In the genomic region with DNA sequence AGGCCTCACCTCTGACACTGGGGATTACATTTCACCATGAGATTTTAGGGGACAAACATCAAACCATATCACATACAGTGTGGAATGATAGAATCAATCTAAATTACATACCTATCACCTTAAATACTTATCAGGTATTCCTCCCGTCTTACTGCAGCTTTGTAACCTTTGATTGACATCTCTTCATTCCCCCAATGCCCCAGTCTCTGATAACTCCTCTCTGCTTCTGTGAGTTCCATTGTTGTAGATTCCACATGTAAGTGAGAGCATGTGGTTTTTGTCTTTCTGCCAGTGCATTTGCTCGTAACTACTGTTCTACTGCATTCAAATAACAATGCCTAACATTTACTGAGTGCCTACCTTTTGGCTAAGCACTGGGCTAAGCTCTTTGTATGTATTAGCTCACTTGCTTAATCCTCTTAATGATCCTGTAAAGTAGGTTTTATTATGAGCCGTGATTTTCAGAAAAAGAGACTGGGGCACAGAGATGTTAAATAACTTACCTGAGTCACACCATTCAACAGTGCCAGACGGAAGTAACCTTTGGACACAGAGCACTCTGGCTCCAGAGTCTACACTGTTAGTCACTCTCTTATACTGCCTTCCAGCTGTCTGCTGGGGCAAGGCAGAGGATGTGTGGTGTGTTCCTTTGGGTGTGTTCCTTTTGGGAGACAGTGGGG, we compare ENCODE assay signal across 12 cellular contexts.
DNase-seq lines count a peak whose midpoint lies in the region; ATAC-seq and TF ChIP-seq lines count a peak whose summit lies in the region.
"Had no signal": no experiment of that assay in that cellular context is flagged by ENCODE, and none has a peak within 500 bp of the region (broad histone marks: within the 10 kb centered on the region; RNA-seq: fewer than 3 reads in every experiment).

No MANE protein-coding gene starts in this region.

- POLR2A ChIA-PET in CD8-positive, alpha-beta memory T cell (lab: Charles Lee) = no interaction called here

- H3K36me3 ChIP-seq in ACC112 (ENCODE audit: insufficient read depth, low read length) (no peaks in the 10 kb centered on the region), mammary epithelial cell (ENCODE audit: insufficient read depth, low read length) (no peaks in the 10 kb centered on the region), SJCRH30 (no peaks in the 10 kb centered on the region)
- H3K36me3 ChIP-seq in CD8-positive, alpha-beta memory T cell (ENCODE audit: insufficient read depth, low read length) = no peaks in the 10 kb centered on the region

- no peak for TF ChIP-seq CTCF in mammary epithelial cell (conservative IDR thresholded peaks at IDR 0.05 in 1 of 2, IDR thresholded peaks at IDR 0.05 in 1 of 2; ENCODE audit: extremely low read depth in 1 of 2, insufficient read depth in 1 of 2, low read depth in 1 of 2, low read length in 2 of 2)

- no peaks in the 10 kb centered on the region for H3K4me1 Mint-ChIP-seq in CD8-positive, alpha-beta memory T cell
- H3K4me1 Mint-ChIP-seq: nephron progenitor cell had no signal

- H4K20me1 ChIP-seq in mammary epithelial cell (ENCODE audit: insufficient read depth, low read length) = no peaks in the 10 kb centered on the region

- H3K27me3 ChIP-seq in ACC112 (ENCODE audit: insufficient read depth, low read length) (no peaks in the 10 kb centered on the region), mammary epithelial cell (ENCODE audit: insufficient read depth, low read length) (no peaks in the 10 kb centered on the region), SJCRH30 (no peaks in the 10 kb centered on the region)
- no peaks in the 10 kb centered on the region for H3K27me3 ChIP-seq in CD8-positive, alpha-beta memory T cell (ENCODE audit: insufficient read depth, low read length, poor library complexity, severe bottlenecking)

- H3K4me3 Mint-ChIP-seq in CD8-positive, alpha-beta memory T cell = no peak overlapping the region
- H3K4me3 Mint-ChIP-seq: activated T-cell treated with anti-CD3 and anti-CD28 coated beads, Interleukin-2, amount 50 U/mL, for 4 hours; nephron progenitor cell had no signal

- H3K27me3 Mint-ChIP-seq in CD8-positive, alpha-beta memory T cell = peaks cover 0 to 7% of the 10 kb centered on the region in 2 donors

- H2AFZ ChIP-seq in ACC112 (ENCODE audit: low read length, unreplicated experiment) (no peak overlapping the region), mammary epithelial cell (ENCODE audit: low read depth, low read length) (peak overlapping the region; percentile 40)

- peak overlapping the region; percentile 41; the same call in 1 of the 2 replicates for H3K27ac ChIP-seq in ACC112 (ENCODE audit: low read depth, low read length)
- peak overlapping the region; percentile 65 for H3K27ac ChIP-seq in mammary epithelial cell (ENCODE audit: insufficient read depth, low read depth, low read length)
- H3K27ac ChIP-seq in SJCRH30 = no peak overlapping the region
- no peak overlapping the region for H3K27ac ChIP-seq in CD8-positive, alpha-beta memory T cell (ENCODE audit: low read depth, low read length)

- H3K4me3 ChIP-seq in ACC112 (ENCODE audit: low read depth, low read length) = no peak overlapping the region
- no peak overlapping the region for H3K4me3 ChIP-seq in mammary epithelial cell (replicated peaks in 1 of 3; ENCODE audit: insufficient read depth in 1 of 3, low read depth in 2 of 3, low read length in 3 of 3)
- no peak overlapping the region for H3K4me3 ChIP-seq in SJCRH30
- H3K4me3 ChIP-seq in CD8-positive, alpha-beta memory T cell (ENCODE audit: low read length) = no peak overlapping the region

- 7% methylated on average over 4 of the region's 4 CpGs for WGBS in mammary epithelial cell (ENCODE audit: low coverage, missing lambda C conversion rate)

- H3K9me3 ChIP-seq in mammary epithelial cell (replicated peaks; ENCODE audit: insufficient read depth, low read length) = no peaks in the 10 kb centered on the region
- no peaks in the 10 kb centered on the region for H3K9me3 ChIP-seq in SJCRH30 (replicated peaks)
- no peaks in the 10 kb centered on the region for H3K9me3 ChIP-seq in CD8-positive, alpha-beta memory T cell (ENCODE audit: low read length)

- in situ Hi-C loops in mammary epithelial cell (cut with MboI; ENCODE audit: low sequenced_read_pairs in 2 of 2) = loop anchor here in 1 of 2 donors (25.0 kb wide), 1 partner anchor 244 kb away; a partner anchor contains a TSS

- intact Hi-C loops in mammary epithelial cell (cut with micrococcal nuclease) = no loop called here
- intact Hi-C loops in left colon (cut with DNase I, micrococcal nuclease) = no loop called here

- H3K27ac Mint-ChIP-seq in CD8-positive, alpha-beta memory T cell = peak overlapping the region in 1 of 8 donors; percentile 8
- H3K27ac Mint-ChIP-seq: nephron progenitor cell had no signal

- H3K79me2 ChIP-seq in ACC112 (ENCODE audit: control insufficient read depth, insufficient read depth, low read length, unreplicated experiment) (no peaks in the 10 kb centered on the region), mammary epithelial cell (ENCODE audit: insufficient read depth, low read length) (no peaks in the 10 kb centered on the region)

- BruUV-seq in mammary epithelial cell (replicated peaks; lab: Mats Ljungman, UMichigan) = TSS peak; percentile 61

- ATAC-seq in left colon = peak; percentile 100
- ATAC-seq in HG02973 (IDR thresholded peaks at IDR 0.05; ENCODE audit: unreplicated experiment) = no peak
- ATAC-seq: activated T-cell treated with anti-CD3 and anti-CD28 coated beads, Interleukin-2, amount 50 U/mL, for 4 hours had no signal

- H3K9ac ChIP-seq in mammary epithelial cell (ENCODE audit: insufficient read depth, low read length) = peak overlapping the region; percentile 9

- CTCF ChIA-PET in mammary epithelial cell (lab: Charles Lee; ENCODE audit: low non-redundant PET) = no interaction called here
- CTCF ChIA-PET in CD8-positive, alpha-beta memory T cell (lab: Charles Lee) = no interaction called here

- peak; percentile 6 for DNase-seq in HuH-7 (ENCODE audit: low spot score)
- DNase-seq in mammary epithelial cell = peak; percentile 88
- peak; percentile 50 to 77 for DNase-seq in left colon
- no peak for DNase-seq in mesenteric fat pad (ENCODE audit: low spot score)
- DNase-seq in SJCRH30 = no peak
- no peak for DNase-seq in CD8-positive, alpha-beta memory T cell
- DNase-seq: activated T-cell treated with anti-CD3 and anti-CD28 coated beads, Interleukin-2, amount 50 U/mL, for 4 hours; NCI-H1694; nephron progenitor cell; stimulated activated CD4-positive, alpha-beta T cell treated with anti-CD3 and anti-CD28 coated beads, Interleukin-1b, Interleukin-23, amount 100 ng/mL, for 48 hours had no signal

- dilution Hi-C loops in mammary epithelial cell (cut with HindIII; ENCODE audit: low sequenced_read_pairs) = no loop called here

- peaks cover 31% of the 10 kb centered on the region for H3K4me1 ChIP-seq in ACC112 (ENCODE audit: control insufficient read depth, insufficient read depth, low read length, unreplicated experiment)
- H3K4me1 ChIP-seq in mammary epithelial cell (ENCODE audit: insufficient read depth, low read length) = peaks cover 53% of the 10 kb centered on the region
- H3K4me1 ChIP-seq in SJCRH30 = no peaks in the 10 kb centered on the region
- no peaks in the 10 kb centered on the region for H3K4me1 ChIP-seq in CD8-positive, alpha-beta memory T cell (ENCODE audit: insufficient read depth, low read length)

- no peaks in the 10 kb centered on the region for H3K36me3 Mint-ChIP-seq in CD8-positive, alpha-beta memory T cell

- peak overlapping the region; percentile 49 for H3K4me2 ChIP-seq in mammary epithelial cell (ENCODE audit: insufficient read depth, low read depth, low read length)

- no peaks in the 10 kb centered on the region for H3K9me3 Mint-ChIP-seq in CD8-positive, alpha-beta memory T cell
- H3K9me3 Mint-ChIP-seq: activated T-cell treated with anti-CD3 and anti-CD28 coated beads, Interleukin-2, amount 50 U/mL, for 4 hours had no signal

Comparison
In these comparisons a context has a peak if more than half of its experiments do, and no peak if none do; other contexts are left out.
1. H3K27ac ChIP-seq: peak in ACC112 (single experiment) and mammary epithelial cell (single experiment); none in SJCRH30 (single experiment) and CD8-positive, alpha-beta memory T cell (single experiment).
2. DNase-seq: peak in HuH-7 (single experiment), mammary epithelial cell (single experiment) and left colon (2 of 2); none in mesenteric fat pad (single experiment), SJCRH30 (0 of 2) and CD8-positive, alpha-beta memory T cell (0 of 5).